8 cellular contexts compared by ENCODE assay signal in genomic region chr9:99820330-99821186, GRCh38. TPM values are rescaled to one million over a fixed set of nuclear protein-coding genes. Genes with fewer than 3 reads are reported as not detected.
A peak's percentile ranks its signal among the peaks of the same experiment; 100 is the strongest.
DNase-seq lines count a peak whose midpoint lies in the region; ATAC-seq and TF ChIP-seq lines count a peak whose summit lies in the region.

No MANE protein-coding gene starts in this region.

- H3K9me3 ChIP-seq in SJCRH30 (replicated peaks) (no peaks in the 10 kb centered on the region), ovary (no peaks in the 10 kb centered on the region)

- CTCF ChIA-PET in BJ (lab: Yijun Ruan, JAX): interaction anchor here (0.6 to 1.0 kb wide), 3 partner anchors 9 to 762 kb away, joined by 3 to 4 read pairs (median 3); no protein-coding TSS in a partner anchor

- no peak for TF ChIP-seq CTCF in BJ (IDR thresholded peaks at IDR 0.05; ENCODE audit: insufficient read depth, low read depth, low read length)
- peak in 1 of 3 donors; percentile 22 for TF ChIP-seq CTCF in ovary (IDR thresholded peaks at IDR 0.05)

- peak; percentile 31 for DNase-seq in BJ (ENCODE audit: low read depth)
- DNase-seq in SJCRH30: peak; percentile 43 to 62
- peak; percentile 62 for DNase-seq in Right ventricle myocardium superior
- peak in 4 of 5 donors; percentile 74 to 84 (median 74) for DNase-seq in ovary
- no peak for DNase-seq in G401 (ENCODE audit: low spot score)

- POLR2A ChIA-PET in BJ (lab: Charles Lee): no interaction called here

- ATAC-seq in HG02840 (IDR thresholded peaks at IDR 0.05; ENCODE audit: low FRiP score, unreplicated experiment): peak; percentile 2
- peak; percentile 8 for ATAC-seq in Right ventricle myocardium superior (ENCODE audit: poor library complexity)
- no peak for ATAC-seq in GM18868 (IDR thresholded peaks at IDR 0.05; ENCODE audit: unreplicated experiment)

- TF ChIP-seq EP300 in ovary (IDR thresholded peaks at IDR 0.05): peak; percentile 11

- TF ChIP-seq POLR2A in ovary (IDR thresholded peaks at IDR 0.05): peak; percentile 47

- WGBS in adipose tissue, 3 donors: 0 to 1% (median 0%) methylated on average over 34 of the region's 34 CpGs
- 0 to 1% (median 1%) methylated on average over 34 of the region's 34 CpGs for WGBS in ovary, 3 donors

- peak overlapping the region; percentile 45 for H3K27ac ChIP-seq in SJCRH30
- peak overlapping the region; percentile 56 for H3K27ac ChIP-seq in adipose tissue (ENCODE audit: low read depth, low read length)
- peak overlapping the region; percentile 98 to 99 for H3K27ac ChIP-seq in ovary

- in situ Hi-C loops in G401 (cut with HindIII; ENCODE audit: low sequenced_read_pairs): no loop called here

- peak overlapping the region; percentile 91 for H3K4me3 ChIP-seq in BJ (ENCODE audit: low read depth, low read length)
- peak overlapping the region; percentile 86 for H3K4me3 ChIP-seq in SJCRH30
- H3K4me3 ChIP-seq in ovary: peak overlapping the region; percentile 96

- intact Hi-C loops in Right ventricle myocardium superior (cut with DNase I) (loop anchor here (10.0 kb wide), 2 partner anchors 74 to 466 kb away; no protein-coding TSS in a partner anchor), ovary (cut with DNase I) (loop anchor here in 2 of 4 donors (5.0 to 10.0 kb wide), 2 partner anchors 84 to 87 kb away; partner anchors contain the start of gene STX17 (in 2 of the 2))

- H3K27me3 ChIP-seq in BJ (ENCODE audit: control insufficient read depth, insufficient read depth, low read length) (no peaks in the 10 kb centered on the region), SJCRH30 (no peaks in the 10 kb centered on the region), ovary (no peaks in the 10 kb centered on the region)

- H3K4me1 ChIP-seq in SJCRH30 (peaks cover 4% of the 10 kb centered on the region; the same call in 1 of the 2 replicates), ovary (ENCODE audit: insufficient read depth) (peaks cover 4% of the 10 kb centered on the region)

- H3K36me3 ChIP-seq in BJ (ENCODE audit: control insufficient read depth, insufficient read depth, low read length): no peaks in the 10 kb centered on the region
- no peaks in the 10 kb centered on the region for H3K36me3 ChIP-seq in SJCRH30
- H3K36me3 ChIP-seq in ovary: no peaks in the 10 kb centered on the region

RNA-seq across cellular contexts. Expression of gene NR4A3, which starts 1.1 kb away (rescaled TPM):
- polyA plus RNA-seq in BJ (2011; rRNA removed) (2.0 and 2.3 TPM in 2 replicates), adipose tissue (10 to 100 TPM in 2 of 3 donors, under 1 TPM in 1; 0.52 to 89.7 (median 40.9) TPM), ovary (1 to 10 TPM; 2.8 to 3.4 TPM)
- polyA minus RNA-seq in BJ (2011; rRNA and poly(A)+ RNA removed): 3.8 and 5.1 TPM in 2 replicates
- total RNA-seq in SJCRH30 (2014; rRNA removed; shearing (Covaris generic)): 0.13 and 0.32 TPM in 2 replicates
- total RNA-seq in Right ventricle myocardium superior (3.7 TPM), ovary (100 to 1,000 TPM in 1 of 7 donors, 10 to 100 TPM in 5, 1 to 10 TPM in 1; 9.0 to 177 (median 39.3) TPM)
- total RNA-seq in G401 (2014; rRNA removed; shearing (Covaris generic)): not detected in 2 replicates

Comparison
In these comparisons a context has a peak if more than half of its experiments do, and no peak if none do; other contexts are left out.
1. H3K27ac ChIP-seq: peak in every context shown above with its lines; median percentile 98 in ovary; 56 in adipose tissue; 45 in SJCRH30.